ENCODE assay signal across 1 cellular context in genomic region chr1:6554031-6554906, GRCh38.
TF ChIP-seq lines count a peak whose summit lies in the region.

Gene NOL9, minus strand, starts transcription at chr1:6554513. Its CDS starts 11 bp downstream, at chr1:6554502.

TF ChIP-seq in K562, 482 proteins besides CTCF, POLR2A, EP300 and RAD21 (continued from another document and continues in another):
- TF ChIP-seq MGA (IDR thresholded peaks at IDR 0.05) (no peak), PKNOX1 (IDR thresholded peaks at IDR 0.05) (no peak), ZBTB17 (CRISPR knock-in tag; IDR thresholded peaks at IDR 0.05) (0 out of 2 replicates have a peak, but pooled peaks have one; percentile 49), ZBTB34 (CRISPR knock-in tag; IDR thresholded peaks at IDR 0.05) (no peak), ZBTB7A (IDR thresholded peaks at IDR 0.05; ENCODE audit: borderline replicate concordance, control insufficient read depth, low read depth, low read length) (peak; percentile 92), CSDE1 (IDR thresholded peaks at IDR 0.05) (no peak), DMBX1 (CRISPR knock-in tag; IDR thresholded peaks at IDR 0.05; ENCODE audit: borderline replicate concordance) (0 out of 2 replicates have a peak, but pooled peaks have one; percentile 35), FOSL1 (tag; conservative IDR thresholded peaks at IDR 0.05) (0 out of 2 replicates have a peak, but pooled peaks have one; percentile 27), GTF3C2 (IDR thresholded peaks at IDR 0.05; ENCODE audit: borderline replicate concordance, extremely low read depth, insufficient read length) (no peak), THRB (CRISPR knock-in tag; conservative IDR thresholded peaks at IDR 0.05) (no peak), NCOA4 (IDR thresholded peaks at IDR 0.05; ENCODE audit: partially characterized antibody) (no peak), KLF13 (tag; IDR thresholded peaks at IDR 0.05; ENCODE audit: borderline replicate concordance, low read depth) (peak; percentile 44; the same call in 1 of the 2 replicates), CEBPB (tag; IDR thresholded peaks at IDR 0.05) (peak; percentile 59; the same call in 1 of the 2 replicates), RUNX1 (IDR thresholded peaks at IDR 0.05; ENCODE audit: low read depth) (peak; percentile 51; the same call in 1 of the 2 replicates), MYNN (IDR thresholded peaks at IDR 0.05) (0 out of 2 replicates have a peak, but pooled peaks have one; percentile 45), MYNN (CRISPR knock-in tag; IDR thresholded peaks at IDR 0.05) (no peak), MEIS2 (IDR thresholded peaks at IDR 0.05; ENCODE audit: partially characterized antibody) (no peak), NR0B1 (IDR thresholded peaks at IDR 0.05; ENCODE audit: partially characterized antibody) (no peak), ID3 (CRISPR knock-in tag; IDR thresholded peaks at IDR 0.05) (no peak), ID3 (tag; IDR thresholded peaks at IDR 0.05) (peak; percentile 63; the same call in 1 of the 2 replicates), ATF1 (CRISPR knock-in tag; IDR thresholded peaks at IDR 0.05) (no peak), ATF1 (tag; IDR thresholded peaks at IDR 0.05) (peak; percentile 70), ATF4 (CRISPR knock-in tag; IDR thresholded peaks at IDR 0.05) (no peak; the same call in 1 of the 2 replicates), FOXK2 (conservative IDR thresholded peaks at IDR 0.05 in 1 of 2, IDR thresholded peaks at IDR 0.05 in 1 of 2; ENCODE audit: low read depth in 2 of 2) (no peak), HBP1 (CRISPR knock-in tag; IDR thresholded peaks at IDR 0.05) (no peak), PYGO2 (tag; IDR thresholded peaks at IDR 0.05) (no peak), ZC3H4 (CRISPR knock-in tag; IDR thresholded peaks at IDR 0.05; ENCODE audit: borderline replicate concordance) (no peak)
